In genomic region chr6:34057790-34058189, GRCh38 we compare ENCODE assay signal across 24 cellular contexts.
"Had no signal": no experiment of that assay in that cellular context is flagged by ENCODE, and none has a peak within 500 bp of the region (broad histone marks: within the 10 kb centered on the region; RNA-seq: fewer than 3 reads in every experiment).

No MANE protein-coding gene starts in this region.

- H3K4me1 ChIP-seq: breast epithelium, parathyroid adenoma had no signal

- H3K27ac ChIP-seq: breast epithelium, heart left ventricle, parathyroid adenoma, spleen, tibial nerve had no signal

- H3K27me3 Mint-ChIP-seq: activated CD4-positive, alpha-beta T cell treated with anti-CD3 and anti-CD28 coated beads, Interleukin-2, amount 10 ng/mL, durations not matched to agents 24 days and 14 days had no signal

- H3K4me3 ChIP-seq: breast epithelium, heart left ventricle, spleen, tibial nerve had no signal

- H3K36me3 Mint-ChIP-seq: activated naive CD4-positive, alpha-beta T cell treated with anti-CD3 and anti-CD28 coated beads, Interleukin-2, amount 50 U/mL, for 72 hours; immature natural killer cell had no signal

- H3K4me1 Mint-ChIP-seq: immature natural killer cell had no signal

- H3K9me3 Mint-ChIP-seq: activated CD4-positive, alpha-beta T cell treated with anti-CD3 and anti-CD28 coated beads, Interleukin-2, amount 10 ng/mL, durations not matched to agents 24 days and 14 days; activated naive CD4-positive, alpha-beta T cell treated with anti-CD3 and anti-CD28 coated beads, Interleukin-2, amount 50 U/mL, for 72 hours; dendritic cell treated with granulocyte-macrophage colony-stimulating factor and Interleukin-4, amounts not matched to agents 40 ng/mL and 50 ng/mL, for 4 days; endodermal cell; immature natural killer cell; nephron; T-helper 2 cell treated with Interferon-gamma antibody and Interleukin-4, amounts not matched to agents 5 μg/mL and 100 μg/mL, for 36 hours had no signal

- H3K9me3 ChIP-seq: breast epithelium, heart left ventricle, spleen, tibial nerve had no signal

- H2AFZ ChIP-seq: parathyroid adenoma had no signal

- H3K36me3 ChIP-seq: breast epithelium, heart left ventricle, spleen, tibial nerve had no signal

- DNase-seq: activated CD4-positive, alpha-beta T cell treated with anti-CD3 and anti-CD28 coated beads, Interleukin-2, amount 10 ng/mL, durations not matched to agents 24 days and 14 days; activated T-cell treated with anti-CD3 and anti-CD28 coated beads for 4 hours; amygdala; central memory CD4-positive, alpha-beta T cell; endodermal cell; foreskin fibroblast; heart left ventricle; hypothalamus; immature natural killer cell; kidney; left colon; mammary epithelial cell; occipital lobe; right cardiac atrium; spleen; stimulated activated naive CD4-positive, alpha-beta T cell treated with Interleukin-2 at 50 U/mL for 16 hours; T-helper 1 cell had no signal

- H3K79me2 ChIP-seq: parathyroid adenoma had no signal

- H3K9ac ChIP-seq: parathyroid adenoma had no signal

- H3K4me3 Mint-ChIP-seq: activated CD4-positive, alpha-beta T cell treated with anti-CD3 and anti-CD28 coated beads, Interleukin-2, amount 10 ng/mL, durations not matched to agents 24 days and 14 days; dendritic cell treated with granulocyte-macrophage colony-stimulating factor and Interleukin-4, amounts not matched to agents 40 ng/mL and 50 ng/mL, for 4 days; endodermal cell; immature natural killer cell; T-helper 2 cell treated with Interferon-gamma antibody and Interleukin-4, amounts not matched to agents 5 μg/mL and 100 μg/mL, for 36 hours had no signal

- H3K27ac Mint-ChIP-seq: activated CD4-positive, alpha-beta T cell treated with anti-CD3 and anti-CD28 coated beads, Interleukin-2, amount 10 ng/mL, durations not matched to agents 24 days and 14 days; activated naive CD4-positive, alpha-beta T cell treated with anti-CD3 and anti-CD28 coated beads, Interleukin-2, amount 50 U/mL, for 72 hours; dendritic cell treated with granulocyte-macrophage colony-stimulating factor and Interleukin-4, amounts not matched to agents 40 ng/mL and 50 ng/mL, for 4 days; endodermal cell; immature natural killer cell; nephron; T-helper 2 cell treated with Interferon-gamma antibody and Interleukin-4, amounts not matched to agents 5 μg/mL and 100 μg/mL, for 36 hours had no signal
